In the genomic region with DNA sequence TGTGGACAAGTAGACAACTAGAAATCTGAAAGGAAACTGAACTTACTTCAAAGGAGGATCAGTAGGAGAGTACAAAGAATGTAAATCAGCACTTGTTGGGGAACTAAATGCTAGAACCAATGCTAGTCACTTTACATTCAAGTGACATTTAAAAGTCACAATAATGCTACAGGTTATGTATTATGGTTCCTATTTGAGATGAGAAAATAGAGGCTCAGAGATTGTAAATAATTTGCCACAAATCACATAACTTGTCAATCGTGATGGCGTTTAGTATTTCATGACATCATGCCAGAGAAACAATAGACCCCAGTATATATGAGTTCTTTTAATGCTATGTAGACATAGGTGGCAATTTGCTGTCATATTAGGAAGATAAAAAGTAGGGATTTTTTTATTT, we compare ENCODE assay signal across 19 cellular contexts.
"Had no signal": no experiment of that assay in that cellular context is flagged by ENCODE, and none has a peak within 500 bp of the region (broad histone marks: within the 10 kb centered on the region; RNA-seq: fewer than 3 reads in every experiment).

No MANE protein-coding gene starts in this region.

- FAIRE-seq: bronchial epithelial cell, endothelial cell of umbilical vein had no signal

- H3K4me1 ChIP-seq: prostate gland, SJSA1, suprapubic skin, upper lobe of left lung had no signal

- H3K4me3 Mint-ChIP-seq: activated naive CD8-positive, alpha-beta T cell treated with anti-CD3 and anti-CD28 coated beads, Interleukin-2, amount 10 ng/mL, durations not matched to agents 7 days and 5 days; naive B cell; stimulated activated naive B cell treated with anti-CD40 and anti-IgM and Interleukin-4, amounts not matched to agents 10 μg/mL and 1 μg/mL and 100 μg/mL, for 72 hours had no signal

- H3K36me3 ChIP-seq: prostate gland, SJSA1, spleen, suprapubic skin, upper lobe of left lung had no signal

- H3K27me3 ChIP-seq: SJSA1, spleen, suprapubic skin, upper lobe of left lung had no signal

- ATAC-seq: left colon; sciatic nerve; stimulated activated naive B cell treated with anti-CD40 and anti-IgM and Interleukin-4, amounts not matched to agents 10 μg/mL and 1 μg/mL and 100 μg/mL, for 72 hours had no signal

- H3K9me3 Mint-ChIP-seq: stimulated activated naive B cell treated with anti-CD40 and anti-IgM and Interleukin-4, amounts not matched to agents 10 μg/mL and 1 μg/mL and 100 μg/mL, for 72 hours had no signal

- DNase-seq: activated CD4-positive, alpha-beta T cell treated with anti-CD3 and anti-CD28 coated beads for 4 hours; activated naive CD8-positive, alpha-beta T cell treated with anti-CD3 and anti-CD28 coated beads, Interleukin-2, amount 10 ng/mL, durations not matched to agents 7 days and 5 days; aorta; foreskin melanocyte; head of caudate nucleus; left colon; naive B cell; occipital lobe; spleen; stimulated activated naive B cell treated with anti-CD40 and anti-IgM and Interleukin-4, amounts not matched to agents 10 μg/mL and 1 μg/mL and 100 μg/mL, for 72 hours; T1000; upper lobe of left lung had no signal

- H3K27ac Mint-ChIP-seq: activated naive CD8-positive, alpha-beta T cell treated with anti-CD3 and anti-CD28 coated beads, Interleukin-2, amount 10 ng/mL, durations not matched to agents 7 days and 5 days; naive B cell; stimulated activated naive B cell treated with anti-CD40 and anti-IgM and Interleukin-4, amounts not matched to agents 10 μg/mL and 1 μg/mL and 100 μg/mL, for 72 hours had no signal

- H3K27me3 Mint-ChIP-seq: activated naive CD8-positive, alpha-beta T cell treated with anti-CD3 and anti-CD28 coated beads, Interleukin-2, amount 10 ng/mL, durations not matched to agents 7 days and 5 days; naive B cell; stimulated activated naive B cell treated with anti-CD40 and anti-IgM and Interleukin-4, amounts not matched to agents 10 μg/mL and 1 μg/mL and 100 μg/mL, for 72 hours had no signal

- H3K4me3 ChIP-seq: lung, prostate gland, SJSA1, spleen, suprapubic skin, upper lobe of left lung had no signal

- H3K36me3 Mint-ChIP-seq: naive B cell; stimulated activated naive B cell treated with anti-CD40 and anti-IgM and Interleukin-4, amounts not matched to agents 10 μg/mL and 1 μg/mL and 100 μg/mL, for 72 hours had no signal

- H3K27ac ChIP-seq: prostate gland, SJSA1, spleen, suprapubic skin, upper lobe of left lung had no signal

- H3K9me3 ChIP-seq: prostate gland, SJSA1, spleen, suprapubic skin, upper lobe of left lung had no signal
